ENCODE assay signal across 8 cellular contexts in genomic region chr2:68466361-68466777, GRCh38. TPM values are rescaled to one million over a fixed set of nuclear protein-coding genes. Genes with fewer than 3 reads are reported as not detected.
DNase-seq lines count a peak whose midpoint lies in the region; ATAC-seq and TF ChIP-seq lines count a peak whose summit lies in the region.

No MANE protein-coding gene starts in this region.

- H3K27ac ChIP-seq in duodenal mucosa (ENCODE audit: low read depth, low read length) = peak overlapping the region; percentile 89
- peak overlapping the region; percentile 68 to 94 (median 89) for H3K27ac ChIP-seq in stomach

- ATAC-seq in GM19328 (IDR thresholded peaks at IDR 0.05; ENCODE audit: unreplicated experiment) (no peak), HG03565 (IDR thresholded peaks at IDR 0.05; ENCODE audit: unreplicated experiment) (no peak)

- peak in 1 of 7 experiments; percentile 23 for TF ChIP-seq CTCF in stomach (IDR thresholded peaks at IDR 0.05)

- H3K36me3 ChIP-seq in duodenal mucosa (ENCODE audit: control insufficient read depth in 1 of 2, insufficient read depth in 2 of 2, low read length in 2 of 2) = no peaks in the 10 kb centered on the region
- H3K36me3 ChIP-seq in stomach = no peaks in the 10 kb centered on the region

- no peaks in the 10 kb centered on the region for H3K9me3 ChIP-seq in duodenal mucosa (ENCODE audit: control insufficient read depth in 1 of 2, low read length in 2 of 2)
- no peaks in the 10 kb centered on the region for H3K9me3 ChIP-seq in stomach

- intact Hi-C loops in stomach (cut with DNase I; ENCODE audit: low total_unique reads) = loop anchor here (10.0 kb wide), 1 partner anchor 248 kb away; no protein-coding TSS in a partner anchor

- 1 to 6% (median 5%) methylated on average over 11 of the region's 11 CpGs for WGBS in stomach, 5 donors

- H3K4me1 ChIP-seq in duodenal mucosa (ENCODE audit: control insufficient read depth in 1 of 2, insufficient read depth in 2 of 2, low read length in 2 of 2) (peaks cover 12 to 16% of the 10 kb centered on the region in 2 donors), stomach (peaks cover 0 to 34% (median 14%) of the 10 kb centered on the region in 4 donors)

- H3K9ac ChIP-seq in duodenal mucosa (ENCODE audit: low read depth in 1 of 2, low read length in 2 of 2) = peak overlapping the region; percentile 91 to 93

- H3K4me3 ChIP-seq in Jurkat, Clone E6-1 (ENCODE audit: low read length) = peak overlapping the region; percentile 88
- H3K4me3 ChIP-seq in duodenal mucosa (ENCODE audit: low read depth in 1 of 2, low read length in 2 of 2) = peak overlapping the region; percentile 96 to 98
- peak overlapping the region; percentile 57 to 94 (median 82) for H3K4me3 ChIP-seq in stomach

- no peak for TF ChIP-seq EP300 in stomach (IDR thresholded peaks at IDR 0.05)

- TF ChIP-seq POLR2A in stomach (IDR thresholded peaks at IDR 0.05) = no peak

- DNase-seq in AML-193 (lab: John Stamatoyannopoulos, UW) (peak; percentile 52 to 72), myocyte (ENCODE audit: low read depth) (peak; percentile 22), stomach (no peak)
- peak; percentile 58 for DNase-seq in Jurkat, Clone E6-1 (ENCODE audit: low read depth, low spot score)
- peak; percentile 65 to 67 for DNase-seq in activated CD4-positive, alpha-beta T cell treated with anti-CD3 and anti-CD28 coated beads for 4 hours

- H3K27me3 ChIP-seq in duodenal mucosa (ENCODE audit: control insufficient read depth in 1 of 2, insufficient read depth in 2 of 2, low read length in 2 of 2) (no peaks in the 10 kb centered on the region), stomach (no peaks in the 10 kb centered on the region)

RNA-seq across cellular contexts. Expression of gene FBXO48, which starts 0.7 kb away (rescaled TPM):
- 2.2 TPM for polyA plus RNA-seq in Jurkat, Clone E6-1 (2012; ENCODE audit: insufficient read depth, insufficient read length)
- total RNA-seq in myocyte (0.83 and 1.0 TPM in 2 replicates), stomach (1 to 10 TPM in 1 of 5 donors, under 1 TPM in 3, not detected in 1; 0.43 to 1.2 (median 0.50) TPM)
- 0.40 TPM for polyA plus RNA-seq in myocyte (2012)
- 1 to 10 TPM in 1 of 3 donors, under 1 TPM in 2; 0.58 to 1.1 (median 0.62) TPM for polyA plus RNA-seq in stomach

RNA-seq across cellular contexts. Expression of gene APLF, which starts 1.0 kb away (rescaled TPM):
- 1.7 TPM for polyA plus RNA-seq in Jurkat, Clone E6-1 (2012; ENCODE audit: insufficient read depth, insufficient read length)
- total RNA-seq in myocyte (5.3 and 5.4 TPM in 2 replicates), stomach (1 to 10 TPM in 3 of 5 donors, under 1 TPM in 2; 0.29 to 9.4 (median 5.5) TPM)
- polyA plus RNA-seq in myocyte (2012) = 1.3 TPM
- under 1 TPM; 0.46 to 0.85 (median 0.68) TPM for polyA plus RNA-seq in stomach
